Comparison of ENCODE assay signal across 8 cellular contexts in genomic region chr2:74334931-74335333, GRCh38. TPM values are rescaled to one million over a fixed set of nuclear protein-coding genes. Genes with fewer than 3 reads are reported as not detected.
DNase-seq lines count a peak whose midpoint lies in the region; ATAC-seq lines count a peak whose summit lies in the region.

No MANE protein-coding gene starts in this region.

- DNase-seq in DMS79 (lab: John Stamatoyannopoulos, UW) (peak; percentile 36), RPMI8226 (peak; percentile 70), fibroblast of the conjunctiva (ENCODE audit: low read depth) (peak; percentile 59), non-pigmented ciliary epithelial cell (ENCODE audit: low read depth) (peak; percentile 48), substantia nigra (lab: John Stamatoyannopoulos, UW) (peak in 45 of 49 donors; percentile 1 to 83 (median 56))
- peak; percentile 38 for DNase-seq in Jurkat, Clone E6-1 (ENCODE audit: low read depth, low spot score)
- DNase-seq in activated T-helper 1 cell treated with anti-CD3 and anti-CD28 coated beads, Interleukin-2, amount 50 U/mL, for 16 hours (ENCODE audit: low read depth in 1 of 2, low spot score in 1 of 2): peak; percentile 46 to 52

- no peak for ATAC-seq in GM18519 (IDR thresholded peaks at IDR 0.05; ENCODE audit: low FRiP score, unreplicated experiment)

- H3K4me3 ChIP-seq in Jurkat, Clone E6-1 (ENCODE audit: low read length): no peak overlapping the region

- no peak overlapping the region for H3K27ac ChIP-seq in substantia nigra (ENCODE audit: low read depth, low read length, poor library complexity, severe bottlenecking)

RNA-seq across cellular contexts. Expression of gene SLC4A5, which starts 8.3 kb away (rescaled TPM):
- 0.65 TPM for polyA plus RNA-seq in Jurkat, Clone E6-1 (2012; ENCODE audit: insufficient read depth, insufficient read length)

RNA-seq across cellular contexts. Expression of gene DCTN1, which starts 45.2 kb away (rescaled TPM):
- 167 TPM for polyA plus RNA-seq in Jurkat, Clone E6-1 (2012; ENCODE audit: insufficient read depth, insufficient read length)
